In the genomic region with DNA sequence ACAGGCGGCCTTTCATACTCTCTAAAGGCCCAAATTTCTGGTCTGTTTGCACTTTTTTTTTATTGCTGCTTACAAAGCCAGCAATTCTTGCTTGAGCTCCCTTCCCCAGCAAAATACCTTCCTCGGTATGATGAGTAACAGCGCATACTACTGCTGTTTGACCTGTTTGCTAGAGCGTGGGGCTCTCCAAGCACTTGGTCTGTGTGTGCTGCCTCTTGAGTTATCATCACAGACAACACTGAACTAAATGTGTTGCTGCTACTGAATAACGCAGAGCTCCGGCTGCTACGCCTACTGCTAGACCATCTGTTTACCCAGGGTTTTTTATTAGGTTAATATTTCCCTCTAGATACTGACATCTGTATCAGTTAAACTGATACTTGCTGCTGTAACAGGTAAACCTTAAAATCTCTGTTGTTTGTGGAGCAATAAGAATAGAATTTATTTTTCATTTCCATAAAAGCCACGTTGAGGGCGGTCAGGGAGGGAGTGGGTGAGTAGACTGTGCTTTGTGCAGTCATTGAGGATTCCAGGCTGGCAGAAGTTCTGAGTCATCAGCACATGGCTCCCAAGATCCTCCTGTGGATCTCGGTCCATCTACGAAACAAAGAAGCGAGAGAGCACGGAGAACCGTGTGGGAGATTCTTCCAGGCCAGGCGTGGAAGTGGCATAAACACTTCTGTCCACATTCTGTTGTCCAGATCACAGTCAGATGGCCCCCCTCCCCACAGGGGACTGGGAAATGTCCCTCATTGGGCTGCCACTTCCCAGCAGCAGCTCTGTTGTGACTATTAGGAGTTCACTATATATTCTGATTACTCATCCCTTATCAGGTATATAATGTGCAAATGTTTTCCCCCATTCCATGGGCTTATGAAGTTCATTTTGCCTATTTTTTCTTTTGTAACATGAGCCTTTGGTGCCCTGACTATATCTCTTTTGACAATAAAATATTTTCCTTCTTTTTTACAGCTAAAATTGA, we compare ENCODE assay signal across 1 cellular context.
TF ChIP-seq lines count a peak whose summit lies in the region.

No MANE protein-coding gene starts in this region.

TF ChIP-seq in K562, 482 proteins besides CTCF, POLR2A, EP300 and RAD21 (continued from another document):
- TF ChIP-seq, protein P1, sequence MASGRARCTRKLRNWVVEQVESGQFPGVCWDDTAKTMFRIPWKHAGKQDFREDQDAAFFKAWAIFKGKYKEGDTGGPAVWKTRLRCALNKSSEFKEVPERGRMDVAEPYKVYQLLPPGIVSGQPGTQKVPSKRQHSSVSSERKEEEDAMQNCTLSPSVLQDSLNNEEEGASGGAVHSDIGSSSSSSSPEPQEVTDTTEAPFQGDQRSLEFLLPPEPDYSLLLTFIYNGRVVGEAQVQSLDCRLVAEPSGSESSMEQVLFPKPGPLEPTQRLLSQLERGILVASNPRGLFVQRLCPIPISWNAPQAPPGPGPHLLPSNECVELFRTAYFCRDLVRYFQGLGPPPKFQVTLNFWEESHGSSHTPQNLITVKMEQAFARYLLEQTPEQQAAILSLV (tag; IDR thresholded peaks at IDR 0.05) = no peak
- TF ChIP-seq MAFF (IDR thresholded peaks at IDR 0.05; ENCODE audit: low read length) = 0 out of 2 replicates have a peak, but pooled peaks have one; percentile 2
- TF ChIP-seq, protein P2, sequence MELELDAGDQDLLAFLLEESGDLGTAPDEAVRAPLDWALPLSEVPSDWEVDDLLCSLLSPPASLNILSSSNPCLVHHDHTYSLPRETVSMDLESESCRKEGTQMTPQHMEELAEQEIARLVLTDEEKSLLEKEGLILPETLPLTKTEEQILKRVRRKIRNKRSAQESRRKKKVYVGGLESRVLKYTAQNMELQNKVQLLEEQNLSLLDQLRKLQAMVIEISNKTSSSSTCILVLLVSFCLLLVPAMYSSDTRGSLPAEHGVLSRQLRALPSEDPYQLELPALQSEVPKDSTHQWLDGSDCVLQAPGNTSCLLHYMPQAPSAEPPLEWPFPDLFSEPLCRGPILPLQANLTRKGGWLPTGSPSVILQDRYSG (tag; conservative IDR thresholded peaks at IDR 0.05; ENCODE audit: low read depth) = no peak
- TF ChIP-seq, protein P3, sequence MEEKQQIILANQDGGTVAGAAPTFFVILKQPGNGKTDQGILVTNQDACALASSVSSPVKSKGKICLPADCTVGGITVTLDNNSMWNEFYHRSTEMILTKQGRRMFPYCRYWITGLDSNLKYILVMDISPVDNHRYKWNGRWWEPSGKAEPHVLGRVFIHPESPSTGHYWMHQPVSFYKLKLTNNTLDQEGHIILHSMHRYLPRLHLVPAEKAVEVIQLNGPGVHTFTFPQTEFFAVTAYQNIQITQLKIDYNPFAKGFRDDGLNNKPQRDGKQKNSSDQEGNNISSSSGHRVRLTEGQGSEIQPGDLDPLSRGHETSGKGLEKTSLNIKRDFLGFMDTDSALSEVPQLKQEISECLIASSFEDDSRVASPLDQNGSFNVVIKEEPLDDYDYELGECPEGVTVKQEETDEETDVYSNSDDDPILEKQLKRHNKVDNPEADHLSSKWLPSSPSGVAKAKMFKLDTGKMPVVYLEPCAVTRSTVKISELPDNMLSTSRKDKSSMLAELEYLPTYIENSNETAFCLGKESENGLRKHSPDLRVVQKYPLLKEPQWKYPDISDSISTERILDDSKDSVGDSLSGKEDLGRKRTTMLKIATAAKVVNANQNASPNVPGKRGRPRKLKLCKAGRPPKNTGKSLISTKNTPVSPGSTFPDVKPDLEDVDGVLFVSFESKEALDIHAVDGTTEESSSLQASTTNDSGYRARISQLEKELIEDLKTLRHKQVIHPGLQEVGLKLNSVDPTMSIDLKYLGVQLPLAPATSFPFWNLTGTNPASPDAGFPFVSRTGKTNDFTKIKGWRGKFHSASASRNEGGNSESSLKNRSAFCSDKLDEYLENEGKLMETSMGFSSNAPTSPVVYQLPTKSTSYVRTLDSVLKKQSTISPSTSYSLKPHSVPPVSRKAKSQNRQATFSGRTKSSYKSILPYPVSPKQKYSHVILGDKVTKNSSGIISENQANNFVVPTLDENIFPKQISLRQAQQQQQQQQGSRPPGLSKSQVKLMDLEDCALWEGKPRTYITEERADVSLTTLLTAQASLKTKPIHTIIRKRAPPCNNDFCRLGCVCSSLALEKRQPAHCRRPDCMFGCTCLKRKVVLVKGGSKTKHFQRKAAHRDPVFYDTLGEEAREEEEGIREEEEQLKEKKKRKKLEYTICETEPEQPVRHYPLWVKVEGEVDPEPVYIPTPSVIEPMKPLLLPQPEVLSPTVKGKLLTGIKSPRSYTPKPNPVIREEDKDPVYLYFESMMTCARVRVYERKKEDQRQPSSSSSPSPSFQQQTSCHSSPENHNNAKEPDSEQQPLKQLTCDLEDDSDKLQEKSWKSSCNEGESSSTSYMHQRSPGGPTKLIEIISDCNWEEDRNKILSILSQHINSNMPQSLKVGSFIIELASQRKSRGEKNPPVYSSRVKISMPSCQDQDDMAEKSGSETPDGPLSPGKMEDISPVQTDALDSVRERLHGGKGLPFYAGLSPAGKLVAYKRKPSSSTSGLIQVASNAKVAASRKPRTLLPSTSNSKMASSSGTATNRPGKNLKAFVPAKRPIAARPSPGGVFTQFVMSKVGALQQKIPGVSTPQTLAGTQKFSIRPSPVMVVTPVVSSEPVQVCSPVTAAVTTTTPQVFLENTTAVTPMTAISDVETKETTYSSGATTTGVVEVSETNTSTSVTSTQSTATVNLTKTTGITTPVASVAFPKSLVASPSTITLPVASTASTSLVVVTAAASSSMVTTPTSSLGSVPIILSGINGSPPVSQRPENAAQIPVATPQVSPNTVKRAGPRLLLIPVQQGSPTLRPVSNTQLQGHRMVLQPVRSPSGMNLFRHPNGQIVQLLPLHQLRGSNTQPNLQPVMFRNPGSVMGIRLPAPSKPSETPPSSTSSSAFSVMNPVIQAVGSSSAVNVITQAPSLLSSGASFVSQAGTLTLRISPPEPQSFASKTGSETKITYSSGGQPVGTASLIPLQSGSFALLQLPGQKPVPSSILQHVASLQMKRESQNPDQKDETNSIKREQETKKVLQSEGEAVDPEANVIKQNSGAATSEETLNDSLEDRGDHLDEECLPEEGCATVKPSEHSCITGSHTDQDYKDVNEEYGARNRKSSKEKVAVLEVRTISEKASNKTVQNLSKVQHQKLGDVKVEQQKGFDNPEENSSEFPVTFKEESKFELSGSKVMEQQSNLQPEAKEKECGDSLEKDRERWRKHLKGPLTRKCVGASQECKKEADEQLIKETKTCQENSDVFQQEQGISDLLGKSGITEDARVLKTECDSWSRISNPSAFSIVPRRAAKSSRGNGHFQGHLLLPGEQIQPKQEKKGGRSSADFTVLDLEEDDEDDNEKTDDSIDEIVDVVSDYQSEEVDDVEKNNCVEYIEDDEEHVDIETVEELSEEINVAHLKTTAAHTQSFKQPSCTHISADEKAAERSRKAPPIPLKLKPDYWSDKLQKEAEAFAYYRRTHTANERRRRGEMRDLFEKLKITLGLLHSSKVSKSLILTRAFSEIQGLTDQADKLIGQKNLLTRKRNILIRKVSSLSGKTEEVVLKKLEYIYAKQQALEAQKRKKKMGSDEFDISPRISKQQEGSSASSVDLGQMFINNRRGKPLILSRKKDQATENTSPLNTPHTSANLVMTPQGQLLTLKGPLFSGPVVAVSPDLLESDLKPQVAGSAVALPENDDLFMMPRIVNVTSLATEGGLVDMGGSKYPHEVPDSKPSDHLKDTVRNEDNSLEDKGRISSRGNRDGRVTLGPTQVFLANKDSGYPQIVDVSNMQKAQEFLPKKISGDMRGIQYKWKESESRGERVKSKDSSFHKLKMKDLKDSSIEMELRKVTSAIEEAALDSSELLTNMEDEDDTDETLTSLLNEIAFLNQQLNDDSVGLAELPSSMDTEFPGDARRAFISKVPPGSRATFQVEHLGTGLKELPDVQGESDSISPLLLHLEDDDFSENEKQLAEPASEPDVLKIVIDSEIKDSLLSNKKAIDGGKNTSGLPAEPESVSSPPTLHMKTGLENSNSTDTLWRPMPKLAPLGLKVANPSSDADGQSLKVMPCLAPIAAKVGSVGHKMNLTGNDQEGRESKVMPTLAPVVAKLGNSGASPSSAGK (IDR thresholded peaks at IDR 0.05) = peak; percentile 67
- peak; percentile 16; the same call in 1 of the 2 replicates for TF ChIP-seq ARID1B (IDR thresholded peaks at IDR 0.05)
- TF ChIP-seq HMG20A (CRISPR knock-in tag; conservative IDR thresholded peaks at IDR 0.05) = no peak
- no peak for TF ChIP-seq RBFOX2 (IDR thresholded peaks at IDR 0.05; ENCODE audit: low read depth, low read length)
- TF ChIP-seq ZNF24 (IDR thresholded peaks at IDR 0.05) = no peak
- peak; percentile 84 for TF ChIP-seq JUND (IDR thresholded peaks at IDR 0.05; ENCODE audit: borderline replicate concordance, low read depth, low read length)
- peak; percentile 80; the same call in 1 of the 3 replicates for TF ChIP-seq JUND (tag; IDR thresholded peaks at IDR 0.05; ENCODE audit: borderline replicate concordance, low read depth, low read length)
- TF ChIP-seq TAF9B (IDR thresholded peaks at IDR 0.05; ENCODE audit: partially characterized antibody) = no peak
- TF ChIP-seq, protein P4, sequence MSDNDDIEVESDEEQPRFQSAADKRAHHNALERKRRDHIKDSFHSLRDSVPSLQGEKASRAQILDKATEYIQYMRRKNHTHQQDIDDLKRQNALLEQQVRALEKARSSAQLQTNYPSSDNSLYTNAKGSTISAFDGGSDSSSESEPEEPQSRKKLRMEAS (CRISPR knock-in tag; IDR thresholded peaks at IDR 0.05) = peak; percentile 55; the same call in 1 of the 2 replicates
- TF ChIP-seq, protein P5, sequence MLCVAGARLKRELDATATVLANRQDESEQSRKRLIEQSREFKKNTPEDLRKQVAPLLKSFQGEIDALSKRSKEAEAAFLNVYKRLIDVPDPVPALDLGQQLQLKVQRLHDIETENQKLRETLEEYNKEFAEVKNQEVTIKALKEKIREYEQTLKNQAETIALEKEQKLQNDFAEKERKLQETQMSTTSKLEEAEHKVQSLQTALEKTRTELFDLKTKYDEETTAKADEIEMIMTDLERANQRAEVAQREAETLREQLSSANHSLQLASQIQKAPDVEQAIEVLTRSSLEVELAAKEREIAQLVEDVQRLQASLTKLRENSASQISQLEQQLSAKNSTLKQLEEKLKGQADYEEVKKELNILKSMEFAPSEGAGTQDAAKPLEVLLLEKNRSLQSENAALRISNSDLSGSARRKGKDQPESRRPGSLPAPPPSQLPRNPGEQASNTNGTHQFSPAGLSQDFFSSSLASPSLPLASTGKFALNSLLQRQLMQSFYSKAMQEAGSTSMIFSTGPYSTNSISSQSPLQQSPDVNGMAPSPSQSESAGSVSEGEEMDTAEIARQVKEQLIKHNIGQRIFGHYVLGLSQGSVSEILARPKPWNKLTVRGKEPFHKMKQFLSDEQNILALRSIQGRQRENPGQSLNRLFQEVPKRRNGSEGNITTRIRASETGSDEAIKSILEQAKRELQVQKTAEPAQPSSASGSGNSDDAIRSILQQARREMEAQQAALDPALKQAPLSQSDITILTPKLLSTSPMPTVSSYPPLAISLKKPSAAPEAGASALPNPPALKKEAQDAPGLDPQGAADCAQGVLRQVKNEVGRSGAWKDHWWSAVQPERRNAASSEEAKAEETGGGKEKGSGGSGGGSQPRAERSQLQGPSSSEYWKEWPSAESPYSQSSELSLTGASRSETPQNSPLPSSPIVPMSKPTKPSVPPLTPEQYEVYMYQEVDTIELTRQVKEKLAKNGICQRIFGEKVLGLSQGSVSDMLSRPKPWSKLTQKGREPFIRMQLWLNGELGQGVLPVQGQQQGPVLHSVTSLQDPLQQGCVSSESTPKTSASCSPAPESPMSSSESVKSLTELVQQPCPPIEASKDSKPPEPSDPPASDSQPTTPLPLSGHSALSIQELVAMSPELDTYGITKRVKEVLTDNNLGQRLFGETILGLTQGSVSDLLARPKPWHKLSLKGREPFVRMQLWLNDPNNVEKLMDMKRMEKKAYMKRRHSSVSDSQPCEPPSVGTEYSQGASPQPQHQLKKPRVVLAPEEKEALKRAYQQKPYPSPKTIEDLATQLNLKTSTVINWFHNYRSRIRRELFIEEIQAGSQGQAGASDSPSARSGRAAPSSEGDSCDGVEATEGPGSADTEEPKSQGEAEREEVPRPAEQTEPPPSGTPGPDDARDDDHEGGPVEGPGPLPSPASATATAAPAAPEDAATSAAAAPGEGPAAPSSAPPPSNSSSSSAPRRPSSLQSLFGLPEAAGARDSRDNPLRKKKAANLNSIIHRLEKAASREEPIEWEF (CRISPR knock-in tag; IDR thresholded peaks at IDR 0.05) = no peak
- no peak for TF ChIP-seq HOXB6 (CRISPR knock-in tag; IDR thresholded peaks at IDR 0.05; ENCODE audit: borderline replicate concordance)
- TF ChIP-seq NR3C1 (CRISPR knock-in tag; IDR thresholded peaks at IDR 0.05) = no peak
